Comparison of ENCODE assay signal across 24 cellular contexts in the genomic region with DNA sequence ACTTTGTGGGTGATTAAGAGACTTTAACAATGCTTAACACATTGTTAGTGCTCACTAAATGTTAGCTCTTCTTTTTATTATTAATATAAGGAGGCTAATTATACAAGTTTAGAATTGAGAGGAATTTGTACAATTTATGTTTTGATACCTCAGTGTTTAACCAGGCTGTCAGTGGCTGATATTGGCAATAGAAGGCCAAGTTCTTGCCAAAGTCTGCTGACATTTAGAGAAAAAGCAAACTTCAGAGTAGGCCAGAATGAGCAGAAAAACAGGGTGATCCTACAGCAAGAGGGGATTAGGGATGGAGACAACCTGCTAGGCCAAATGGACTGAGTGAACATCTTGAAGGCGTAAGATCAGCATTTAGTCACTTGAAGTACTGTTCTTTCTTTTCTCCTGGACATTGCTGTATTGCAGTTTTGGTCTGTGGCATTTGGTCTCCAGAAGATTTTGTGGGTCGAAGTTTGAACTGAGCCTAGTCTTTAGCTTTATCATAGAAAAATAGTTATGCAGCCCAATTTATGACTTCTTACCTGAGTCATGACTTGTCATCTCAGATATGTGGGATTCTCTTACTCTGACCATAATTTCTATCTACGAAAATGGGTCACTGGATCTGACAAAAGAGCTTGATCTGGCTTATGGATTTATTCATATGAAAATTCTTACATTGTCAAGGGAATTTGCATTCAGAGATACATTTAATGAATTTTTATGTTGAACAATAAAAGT. TPM values are rescaled to one million over a fixed set of nuclear protein-coding genes. Genes with fewer than 3 reads are reported as not detected.
DNase-seq lines count a peak whose midpoint lies in the region; ATAC-seq and TF ChIP-seq lines count a peak whose summit lies in the region.
"Had no signal": no experiment of that assay in that cellular context is flagged by ENCODE, and none has a peak within 500 bp of the region (broad histone marks: within the 10 kb centered on the region; RNA-seq: fewer than 3 reads in every experiment).

No MANE protein-coding gene starts in this region.

- peaks cover 10 to 13% of the 10 kb centered on the region in 2 donors for H3K36me3 Mint-ChIP-seq in activated T-cell treated with anti-CD3 and anti-CD28 coated beads, Interleukin-2, amount 50 U/mL, for 72 hours (ENCODE audit: insufficient read depth in 2 of 2)
- peaks cover 63% of the 10 kb centered on the region for H3K36me3 Mint-ChIP-seq in stimulated activated memory B cell treated with anti-CD40 and anti-IgM and Interleukin-4, amounts not matched to agents 10 μg/mL and 1 μg/mL and 100 μg/mL, for 72 hours

- no peak for DNase-seq in activated T-cell treated with anti-CD3 and anti-CD28 coated beads, Interleukin-2, amount 50 U/mL, for 72 hours
- DNase-seq in activated T-cell treated with anti-CD3 and anti-CD28 coated beads for 4 hours (no peak), RKO (ENCODE audit: low spot score) (peak; percentile 30), foreskin keratinocyte (peak in 1 of 2 donors; percentile 37), NCI-H510A treated with DMSO at 0.1 percent for 48 hours (lab: John Stamatoyannopoulos, UW) (no peak)
- DNase-seq: DMS153, DND-41, H9, HFFc6, NCI-H1048, NCI-H1417, NCI-H1694, NCI-H2029 treated with DMSO at 0.1 percent for 48 hours, NCI-H446 treated with DMSO at 0.1 percent for 48 hours, NCI-H526 treated with DMSO at 0.1 percent for 48 hours, SK-N-SH had no signal

- H3K27me3 ChIP-seq in foreskin keratinocyte = no peaks in the 10 kb centered on the region

- no peak for TF ChIP-seq CTCF in foreskin keratinocyte (conservative IDR thresholded peaks at IDR 0.05)

- no peak for ATAC-seq in activated T-cell treated with anti-CD3 and anti-CD28 coated beads, Interleukin-2, amount 50 U/mL, for 72 hours (replicated peaks in 1 of 2)
- ATAC-seq in foreskin keratinocyte (peak; percentile 73), GM18505 (IDR thresholded peaks at IDR 0.05; ENCODE audit: unreplicated experiment) (no peak), HG03139 (IDR thresholded peaks at IDR 0.05; ENCODE audit: unreplicated experiment) (no peak)
- ATAC-seq in stimulated activated memory B cell treated with anti-CD40 and anti-IgM and Interleukin-4, amounts not matched to agents 10 μg/mL and 1 μg/mL and 100 μg/mL, for 72 hours = no peak
- ATAC-seq: GM23338, Panc1 had no signal

- peak overlapping the region; percentile 49 for H3K27ac Mint-ChIP-seq in activated T-cell treated with anti-CD3 and anti-CD28 coated beads, Interleukin-2, amount 50 U/mL, for 72 hours
- peak overlapping the region; percentile 6 for H3K27ac Mint-ChIP-seq in stimulated activated memory B cell treated with anti-CD40 and anti-IgM and Interleukin-4, amounts not matched to agents 10 μg/mL and 1 μg/mL and 100 μg/mL, for 72 hours
- H3K27ac Mint-ChIP-seq: GM23338, H9, HFFc6 had no signal

- H3K27me3 Mint-ChIP-seq in activated T-cell treated with anti-CD3 and anti-CD28 coated beads, Interleukin-2, amount 50 U/mL, for 72 hours (ENCODE audit: low read depth) = no peaks in the 10 kb centered on the region
- no peaks in the 10 kb centered on the region for H3K27me3 Mint-ChIP-seq in stimulated activated memory B cell treated with anti-CD40 and anti-IgM and Interleukin-4, amounts not matched to agents 10 μg/mL and 1 μg/mL and 100 μg/mL, for 72 hours
- H3K27me3 Mint-ChIP-seq: IgD-negative memory B cell had no signal

- peaks cover 16% of the 10 kb centered on the region for H3K4me1 ChIP-seq in foreskin keratinocyte

- no peak overlapping the region for H3K27ac ChIP-seq in foreskin keratinocyte
- H3K27ac ChIP-seq: 22Rv1, KMS-11 had no signal

- H3K4me1 Mint-ChIP-seq in activated T-cell treated with anti-CD3 and anti-CD28 coated beads, Interleukin-2, amount 50 U/mL, for 72 hours (ENCODE audit: low read depth) = peaks cover 59% of the 10 kb centered on the region
- H3K4me1 Mint-ChIP-seq in stimulated activated memory B cell treated with anti-CD40 and anti-IgM and Interleukin-4, amounts not matched to agents 10 μg/mL and 1 μg/mL and 100 μg/mL, for 72 hours = peaks cover 80% of the 10 kb centered on the region

- H3K4me3 Mint-ChIP-seq in activated T-cell treated with anti-CD3 and anti-CD28 coated beads, Interleukin-2, amount 50 U/mL, for 72 hours = no peak overlapping the region
- H3K4me3 Mint-ChIP-seq in stimulated activated memory B cell treated with anti-CD40 and anti-IgM and Interleukin-4, amounts not matched to agents 10 μg/mL and 1 μg/mL and 100 μg/mL, for 72 hours = no peak overlapping the region
- H3K4me3 Mint-ChIP-seq: GM23338, H9, HFFc6 had no signal

- no peak for TF ChIP-seq POLR2A in GM18505 (IDR thresholded peaks at IDR 0.05; ENCODE audit: borderline replicate concordance, extremely low read depth, insufficient read depth, insufficient read length)

- peaks cover 2 to 4% of the 10 kb centered on the region in 2 donors for H3K9me3 Mint-ChIP-seq in activated T-cell treated with anti-CD3 and anti-CD28 coated beads, Interleukin-2, amount 50 U/mL, for 72 hours
- peaks cover 10% of the 10 kb centered on the region for H3K9me3 Mint-ChIP-seq in stimulated activated memory B cell treated with anti-CD40 and anti-IgM and Interleukin-4, amounts not matched to agents 10 μg/mL and 1 μg/mL and 100 μg/mL, for 72 hours

RNA-seq across cellular contexts. Expression of a gene that starts 9.0 kb away (rescaled TPM):
- 10 to 100 TPM; 45.8 to 53.1 TPM for total RNA-seq in activated T-cell treated with anti-CD3 and anti-CD28 coated beads, Interleukin-2, amount 50 U/mL, for 72 hours
- total RNA-seq in foreskin keratinocyte = 32.7 and 37.3 TPM in 2 replicates
- 8.4 and 10.4 TPM in 2 replicates for polyA plus RNA-seq in foreskin keratinocyte

RNA-seq across cellular contexts. Expression of a gene that starts 53.3 kb away (rescaled TPM):
- under 1 TPM; 0.46 to 0.89 TPM for total RNA-seq in activated T-cell treated with anti-CD3 and anti-CD28 coated beads, Interleukin-2, amount 50 U/mL, for 72 hours
- total RNA-seq in foreskin keratinocyte = 72.5 and 92.3 TPM in 2 replicates
- 57.1 and 75.2 TPM in 2 replicates for polyA plus RNA-seq in foreskin keratinocyte
- polyA plus RNA-seq: IgD-negative memory B cell had no signal

Comparison
In these comparisons a context has a peak if more than half of its experiments do, and no peak if none do; other contexts are left out.
1. RNA of a gene that starts 53.3 kb away (total RNA-seq): 72.5 to 92.3 TPM in foreskin keratinocyte; 0.46 to 0.89 TPM in activated T-cell treated with anti-CD3 and anti-CD28 coated beads, Interleukin-2, amount 50 U/mL, for 72 hours; every median in the first group is over 10 times any median in the second.